In the genomic region with DNA sequence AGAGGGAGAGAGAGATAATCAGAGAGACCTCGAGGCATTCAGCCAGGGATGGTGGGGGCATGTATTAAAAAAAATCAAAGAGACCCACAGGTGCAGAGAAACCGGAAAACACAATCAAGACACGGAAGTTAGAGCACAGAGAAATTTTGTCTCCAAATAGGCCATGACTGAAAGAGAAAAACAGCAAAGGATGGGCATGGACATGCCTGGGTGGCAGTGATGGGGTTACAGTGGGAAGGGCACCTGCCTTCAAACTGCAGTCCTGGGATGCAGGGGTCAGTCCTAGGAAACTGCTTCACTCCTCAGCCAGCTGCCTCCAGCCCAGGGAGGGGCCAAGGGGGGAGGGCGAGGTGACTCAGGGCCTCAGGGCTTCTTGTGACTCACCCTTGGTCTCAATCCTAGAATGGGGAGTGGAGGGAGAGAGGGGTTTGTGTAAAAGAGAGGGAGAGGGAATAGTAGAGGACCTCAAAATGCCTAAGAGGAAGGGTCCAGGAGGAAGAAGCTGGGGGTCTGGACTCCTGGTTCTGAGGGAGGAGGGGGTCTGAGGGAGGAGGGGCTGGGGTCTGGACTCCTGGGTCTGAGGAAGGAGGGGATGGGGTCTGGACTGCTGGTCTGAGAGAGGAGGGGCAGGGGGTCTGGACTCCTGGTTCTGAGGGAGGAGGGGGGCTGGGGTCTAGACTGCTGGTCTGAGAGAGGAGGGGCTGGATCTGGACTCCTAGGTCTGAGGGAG, we compare ENCODE assay signal across 1 cellular context.
TF ChIP-seq lines count a peak whose summit lies in the region.

No MANE protein-coding gene starts in this region.

TF ChIP-seq in HEK293, 187 proteins besides CTCF, POLR2A, EP300 and RAD21 (continued from another document and continues in another):
- TF ChIP-seq, protein P1, sequence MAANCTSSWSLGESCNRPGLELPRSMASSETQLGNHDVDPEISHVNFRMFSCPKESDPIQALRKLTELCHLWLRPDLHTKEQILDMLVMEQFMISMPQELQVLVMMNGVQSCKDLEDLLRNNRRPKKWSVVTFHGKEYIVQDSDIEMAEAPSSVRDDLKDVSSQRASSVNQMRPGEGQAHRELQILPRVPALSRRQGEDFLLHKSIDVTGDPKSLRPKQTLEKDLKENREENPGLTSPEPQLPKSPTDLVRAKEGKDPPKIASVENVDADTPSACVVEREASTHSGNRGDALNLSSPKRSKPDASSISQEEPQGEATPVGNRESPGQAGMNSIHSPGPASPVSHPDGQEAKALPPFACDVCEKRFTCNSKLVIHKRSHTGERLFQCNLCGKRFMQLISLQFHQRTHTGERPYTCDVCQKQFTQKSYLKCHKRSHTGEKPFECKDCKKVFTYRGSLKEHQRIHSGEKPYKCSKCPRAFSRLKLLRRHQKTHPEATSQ (tag by site-specific recombination; IDR thresholded peaks at IDR 0.05) = no peak
- no peak for TF ChIP-seq REPIN1 (tag by site-specific recombination; IDR thresholded peaks at IDR 0.05; ENCODE audit: low read depth)
- TF ChIP-seq TSHZ1 (tag by site-specific recombination; IDR thresholded peaks at IDR 0.05; ENCODE audit: borderline replicate concordance) = peak; percentile 7; the same call in 1 of the 2 replicates
- no peak for TF ChIP-seq ZNF394 (tag by site-specific recombination; IDR thresholded peaks at IDR 0.05; ENCODE audit: borderline replicate concordance)
- TF ChIP-seq ZNF529 (tag by site-specific recombination; IDR thresholded peaks at IDR 0.05; ENCODE audit: insufficient replicate concordance) = no peak
- no peak for TF ChIP-seq ZNF416 (tag by site-specific recombination; IDR thresholded peaks at IDR 0.05)
- no peak for TF ChIP-seq PRDM4 (tag by site-specific recombination; IDR thresholded peaks at IDR 0.05)
- no peak for TF ChIP-seq ZNF473 (tag by site-specific recombination; IDR thresholded peaks at IDR 0.05)
- no peak for TF ChIP-seq MZF1 (tag by site-specific recombination; IDR thresholded peaks at IDR 0.05; ENCODE audit: borderline replicate concordance)
- TF ChIP-seq, protein P2, sequence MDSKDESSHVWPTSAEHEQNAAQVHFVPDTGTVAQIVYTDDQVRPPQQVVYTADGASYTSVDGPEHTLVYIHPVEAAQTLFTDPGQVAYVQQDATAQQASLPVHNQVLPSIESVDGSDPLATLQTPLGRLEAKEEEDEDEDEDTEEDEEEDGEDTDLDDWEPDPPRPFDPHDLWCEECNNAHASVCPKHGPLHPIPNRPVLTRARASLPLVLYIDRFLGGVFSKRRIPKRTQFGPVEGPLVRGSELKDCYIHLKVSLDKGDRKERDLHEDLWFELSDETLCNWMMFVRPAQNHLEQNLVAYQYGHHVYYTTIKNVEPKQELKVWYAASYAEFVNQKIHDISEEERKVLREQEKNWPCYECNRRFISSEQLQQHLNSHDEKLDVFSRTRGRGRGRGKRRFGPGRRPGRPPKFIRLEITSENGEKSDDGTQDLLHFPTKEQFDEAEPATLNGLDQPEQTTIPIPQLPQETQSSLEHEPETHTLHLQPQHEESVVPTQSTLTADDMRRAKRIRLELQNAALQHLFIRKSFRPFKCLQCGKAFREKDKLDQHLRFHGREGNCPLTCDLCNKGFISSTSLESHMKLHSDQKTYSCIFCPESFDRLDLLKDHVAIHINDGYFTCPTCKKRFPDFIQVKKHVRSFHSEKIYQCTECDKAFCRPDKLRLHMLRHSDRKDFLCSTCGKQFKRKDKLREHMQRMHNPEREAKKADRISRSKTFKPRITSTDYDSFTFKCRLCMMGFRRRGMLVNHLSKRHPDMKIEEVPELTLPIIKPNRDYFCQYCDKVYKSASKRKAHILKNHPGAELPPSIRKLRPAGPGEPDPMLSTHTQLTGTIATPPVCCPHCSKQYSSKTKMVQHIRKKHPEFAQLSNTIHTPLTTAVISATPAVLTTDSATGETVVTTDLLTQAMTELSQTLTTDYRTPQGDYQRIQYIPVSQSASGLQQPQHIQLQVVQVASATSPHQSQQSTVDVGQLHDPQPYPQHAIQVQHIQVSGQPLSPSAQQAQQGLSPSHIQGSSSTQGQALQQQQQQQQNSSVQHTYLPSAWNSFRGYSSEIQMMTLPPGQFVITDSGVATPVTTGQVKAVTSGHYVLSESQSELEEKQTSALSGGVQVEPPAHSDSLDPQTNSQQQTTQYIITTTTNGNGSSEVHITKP (tag by site-specific recombination; IDR thresholded peaks at IDR 0.05) = 0 out of 2 replicates have a peak, but pooled peaks have one; percentile 33
- peak; percentile 51; the same call in 1 of the 2 replicates for TF ChIP-seq KLF8 (tag by site-specific recombination; IDR thresholded peaks at IDR 0.05)
- TF ChIP-seq ZNF792 (tag by site-specific recombination; IDR thresholded peaks at IDR 0.05) = 0 out of 2 replicates have a peak, but pooled peaks have one; percentile 35
- TF ChIP-seq, protein P3, sequence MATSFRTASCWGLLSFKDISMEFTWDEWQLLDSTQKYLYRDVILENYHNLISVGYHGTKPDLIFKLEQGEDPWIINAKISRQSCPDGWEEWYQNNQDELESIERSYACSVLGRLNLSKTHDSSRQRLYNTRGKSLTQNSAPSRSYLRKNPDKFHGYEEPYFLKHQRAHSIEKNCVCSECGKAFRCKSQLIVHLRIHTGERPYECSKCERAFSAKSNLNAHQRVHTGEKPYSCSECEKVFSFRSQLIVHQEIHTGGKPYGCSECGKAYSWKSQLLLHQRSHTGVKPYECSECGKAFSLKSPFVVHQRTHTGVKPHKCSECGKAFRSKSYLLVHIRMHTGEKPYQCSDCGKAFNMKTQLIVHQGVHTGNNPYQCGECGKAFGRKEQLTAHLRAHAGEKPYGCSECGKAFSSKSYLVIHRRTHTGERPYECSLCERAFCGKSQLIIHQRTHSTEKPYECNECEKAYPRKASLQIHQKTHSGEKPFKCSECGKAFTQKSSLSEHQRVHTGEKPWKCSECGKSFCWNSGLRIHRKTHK (tag by site-specific recombination; IDR thresholded peaks at IDR 0.05) = no peak
- no peak for TF ChIP-seq ZNF677 (tag by site-specific recombination; IDR thresholded peaks at IDR 0.05)
- no peak for TF ChIP-seq ZNF654 (tag by site-specific recombination; IDR thresholded peaks at IDR 0.05; ENCODE audit: low read depth)
- no peak for TF ChIP-seq GLI4 (tag by site-specific recombination; IDR thresholded peaks at IDR 0.05)
- no peak for TF ChIP-seq HOXA7 (CRISPR knock-in tag; IDR thresholded peaks at IDR 0.05; ENCODE audit: borderline replicate concordance)
- TF ChIP-seq, protein P4, sequence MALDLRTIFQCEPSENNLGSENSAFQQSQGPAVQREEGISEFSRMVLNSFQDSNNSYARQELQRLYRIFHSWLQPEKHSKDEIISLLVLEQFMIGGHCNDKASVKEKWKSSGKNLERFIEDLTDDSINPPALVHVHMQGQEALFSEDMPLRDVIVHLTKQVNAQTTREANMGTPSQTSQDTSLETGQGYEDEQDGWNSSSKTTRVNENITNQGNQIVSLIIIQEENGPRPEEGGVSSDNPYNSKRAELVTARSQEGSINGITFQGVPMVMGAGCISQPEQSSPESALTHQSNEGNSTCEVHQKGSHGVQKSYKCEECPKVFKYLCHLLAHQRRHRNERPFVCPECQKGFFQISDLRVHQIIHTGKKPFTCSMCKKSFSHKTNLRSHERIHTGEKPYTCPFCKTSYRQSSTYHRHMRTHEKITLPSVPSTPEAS (tag by site-specific recombination; IDR thresholded peaks at IDR 0.05) = no peak
- no peak for TF ChIP-seq ATF2 (tag by site-specific recombination; IDR thresholded peaks at IDR 0.05; ENCODE audit: low read depth)
- no peak for TF ChIP-seq ZBTB20 (tag by site-specific recombination; IDR thresholded peaks at IDR 0.05)
- no peak for TF ChIP-seq ZNF112 (tag by site-specific recombination; IDR thresholded peaks at IDR 0.05)
- TF ChIP-seq ZNF214 (tag by site-specific recombination; IDR thresholded peaks at IDR 0.05; ENCODE audit: borderline replicate concordance) = no peak
- TF ChIP-seq ZNF341 (tag by site-specific recombination; IDR thresholded peaks at IDR 0.05; ENCODE audit: low read depth) = no peak
- TF ChIP-seq ZNF223 (tag by site-specific recombination; IDR thresholded peaks at IDR 0.05) = no peak
- no peak for TF ChIP-seq ZBTB11 (tag by site-specific recombination; conservative IDR thresholded peaks at IDR 0.05; ENCODE audit: low read depth)
- no peak for TF ChIP-seq ZNF624 (tag by site-specific recombination; IDR thresholded peaks at IDR 0.05)
- no peak for TF ChIP-seq GFI1B (tag by site-specific recombination; IDR thresholded peaks at IDR 0.05)
- no peak for TF ChIP-seq YY1 (tag by site-specific recombination; IDR thresholded peaks at IDR 0.05)
- TF ChIP-seq GLIS2 (tag by site-specific recombination; IDR thresholded peaks at IDR 0.05) = peak; percentile 82
- TF ChIP-seq, protein P5, sequence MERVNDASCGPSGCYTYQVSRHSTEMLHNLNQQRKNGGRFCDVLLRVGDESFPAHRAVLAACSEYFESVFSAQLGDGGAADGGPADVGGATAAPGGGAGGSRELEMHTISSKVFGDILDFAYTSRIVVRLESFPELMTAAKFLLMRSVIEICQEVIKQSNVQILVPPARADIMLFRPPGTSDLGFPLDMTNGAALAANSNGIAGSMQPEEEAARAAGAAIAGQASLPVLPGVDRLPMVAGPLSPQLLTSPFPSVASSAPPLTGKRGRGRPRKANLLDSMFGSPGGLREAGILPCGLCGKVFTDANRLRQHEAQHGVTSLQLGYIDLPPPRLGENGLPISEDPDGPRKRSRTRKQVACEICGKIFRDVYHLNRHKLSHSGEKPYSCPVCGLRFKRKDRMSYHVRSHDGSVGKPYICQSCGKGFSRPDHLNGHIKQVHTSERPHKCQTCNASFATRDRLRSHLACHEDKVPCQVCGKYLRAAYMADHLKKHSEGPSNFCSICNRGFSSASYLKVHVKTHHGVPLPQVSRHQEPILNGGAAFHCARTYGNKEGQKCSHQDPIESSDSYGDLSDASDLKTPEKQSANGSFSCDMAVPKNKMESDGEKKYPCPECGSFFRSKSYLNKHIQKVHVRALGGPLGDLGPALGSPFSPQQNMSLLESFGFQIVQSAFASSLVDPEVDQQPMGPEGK (tag by site-specific recombination; IDR thresholded peaks at IDR 0.05) = peak; percentile 95
